Comparison of ENCODE assay signal across 8 cellular contexts in genomic region chr6:35687658-35688604, GRCh38. TPM values are rescaled to one million over a fixed set of nuclear protein-coding genes. Genes with fewer than 3 reads are reported as not detected.
A peak's percentile ranks its signal among the peaks of the same experiment; 100 is the strongest.
DNase-seq lines count a peak whose midpoint lies in the region; ATAC-seq and TF ChIP-seq lines count a peak whose summit lies in the region.

No MANE protein-coding gene starts in this region.

- H3K36me3 ChIP-seq in CD4-positive, CD25-positive, alpha-beta regulatory T cell (ENCODE audit: control insufficient read depth, insufficient read depth, low read length), result no peaks in the 10 kb centered on the region
- peaks cover 0 to 14% (median 11%) of the 10 kb centered on the region in 4 donors for H3K36me3 ChIP-seq in upper lobe of left lung

- peak in 1 of 4 donors; percentile 61 for TF ChIP-seq POLR2A in upper lobe of left lung (IDR thresholded peaks at IDR 0.05)

- peak overlapping the region; percentile 74 for H3K27ac ChIP-seq in CD4-positive, CD25-positive, alpha-beta regulatory T cell (ENCODE audit: insufficient read depth, low read length, poor library complexity, severe bottlenecking)
- H3K27ac ChIP-seq in upper lobe of left lung, result peak overlapping the region; percentile 96 to 100 (median 99)

- TF ChIP-seq CTCF in osteocyte (IDR thresholded peaks at IDR 0.05) (no peak), upper lobe of left lung (IDR thresholded peaks at IDR 0.05) (no peak)

- H3K27me3 Mint-ChIP-seq in CD4-positive, CD25-positive, alpha-beta regulatory T cell, result peaks cover 5% of the 10 kb centered on the region
- H3K27me3 Mint-ChIP-seq in osteocyte (ENCODE audit: unreplicated experiment), result no peaks in the 10 kb centered on the region

- H3K4me3 ChIP-seq in CD4-positive, CD25-positive, alpha-beta regulatory T cell (ENCODE audit: low read depth, low read length), result peak overlapping the region; percentile 97
- H3K4me3 ChIP-seq in upper lobe of left lung, result peak overlapping the region; percentile 65 to 82 (median 80)

- peaks cover 5 to 22% (median 11%) of the 10 kb centered on the region in 4 donors for H3K4me1 Mint-ChIP-seq in CD4-positive, CD25-positive, alpha-beta regulatory T cell
- peaks cover 28% of the 10 kb centered on the region for H3K4me1 Mint-ChIP-seq in osteocyte (ENCODE audit: unreplicated experiment)

- no peaks in the 10 kb centered on the region for H3K9me3 Mint-ChIP-seq in CD4-positive, CD25-positive, alpha-beta regulatory T cell
- no peaks in the 10 kb centered on the region for H3K9me3 Mint-ChIP-seq in osteocyte (ENCODE audit: unreplicated experiment)

- 1 to 9% methylated on average over 14 to 46 of the region's 100 CpGs for WGBS in upper lobe of left lung, 2 donors

- peak; percentile 42 to 78 (median 49) for DNase-seq in CD4-positive, CD25-positive, alpha-beta regulatory T cell
- DNase-seq in RKO (ENCODE audit: low spot score) (peak; percentile 78), Right ventricle myocardium inferior (ENCODE audit: missing footprints) (peak; percentile 88), osteocyte (ENCODE audit: extremely low spot score, unreplicated experiment) (no peak), upper lobe of left lung (peak; percentile 70 to 90)
- DNase-seq in activated naive CD4-positive, alpha-beta T cell (lab: John Stamatoyannopoulos, UW), result peak in 3 of 4 experiments; percentile 24 to 48 (median 27)

- H3K27ac Mint-ChIP-seq in CD4-positive, CD25-positive, alpha-beta regulatory T cell, result peak overlapping the region; percentile 79 to 91 (median 91)
- H3K27ac Mint-ChIP-seq in osteocyte (ENCODE audit: unreplicated experiment), result peak overlapping the region; percentile 93

- intact Hi-C loops in Right ventricle myocardium inferior (cut with DNase I), result loop anchor here (1.0 to 5.0 kb wide), 3 partner anchors 39 to 101 kb away; no protein-coding TSS in a partner anchor

- H3K4me3 Mint-ChIP-seq in CD4-positive, CD25-positive, alpha-beta regulatory T cell, result peak overlapping the region; percentile 93 to 100 (median 96)
- peak overlapping the region; percentile 95 for H3K4me3 Mint-ChIP-seq in osteocyte (ENCODE audit: unreplicated experiment)

- H3K4me1 ChIP-seq in CD4-positive, CD25-positive, alpha-beta regulatory T cell (ENCODE audit: control insufficient read depth, insufficient read depth, low read length, poor library complexity, severe bottlenecking), result peaks cover 19% of the 10 kb centered on the region
- H3K4me1 ChIP-seq in upper lobe of left lung, result peaks cover 36 to 49% (median 41%) of the 10 kb centered on the region in 4 donors

- ATAC-seq in CD4-positive, CD25-positive, alpha-beta regulatory T cell (ENCODE audit: low read depth in 2 of 2), result peak; percentile 47 to 50
- ATAC-seq in GM19395 (IDR thresholded peaks at IDR 0.05; ENCODE audit: unreplicated experiment) (peak; percentile 56), HG03457 (IDR thresholded peaks at IDR 0.05; ENCODE audit: unreplicated experiment) (peak; percentile 19), Right ventricle myocardium inferior (peak; percentile 10), upper lobe of left lung (ENCODE audit: low FRiP score in 2 of 2) (peak; percentile 43 to 60)

- TF ChIP-seq EP300 in upper lobe of left lung (IDR thresholded peaks at IDR 0.05), result no peak

- no peaks in the 10 kb centered on the region for H3K27me3 ChIP-seq in CD4-positive, CD25-positive, alpha-beta regulatory T cell (ENCODE audit: control insufficient read depth, insufficient read depth, low read length)
- H3K27me3 ChIP-seq in upper lobe of left lung, result no peaks in the 10 kb centered on the region

- H3K36me3 Mint-ChIP-seq in CD4-positive, CD25-positive, alpha-beta regulatory T cell, result no peaks in the 10 kb centered on the region
- H3K36me3 Mint-ChIP-seq in osteocyte (ENCODE audit: unreplicated experiment), result no peaks in the 10 kb centered on the region

- no peaks in the 10 kb centered on the region for H3K9me3 ChIP-seq in CD4-positive, CD25-positive, alpha-beta regulatory T cell (ENCODE audit: control insufficient read depth in 2 of 2, low read length in 2 of 2)
- H3K9me3 ChIP-seq in upper lobe of left lung, result no peaks in the 10 kb centered on the region

RNA-seq across cellular contexts. Expression of gene FKBP5, which starts 0.8 kb away (rescaled TPM):
- total RNA-seq in CD4-positive, CD25-positive, alpha-beta regulatory T cell, result 55.0 TPM
- 100 to 1,000 TPM in 2 of 4 donors, 10 to 100 TPM in 2; 27.5 to 157 (median 106) TPM for polyA plus RNA-seq in CD4-positive, CD25-positive, alpha-beta regulatory T cell
- total RNA-seq in Right ventricle myocardium inferior (101 TPM), osteocyte (108 and 112 TPM in 2 replicates), upper lobe of left lung (100 to 1,000 TPM; 112 to 203 (median 143) TPM)

RNA-seq across cellular contexts. Expression of gene ARMC12, which starts 48.9 kb away (rescaled TPM):
- total RNA-seq in CD4-positive, CD25-positive, alpha-beta regulatory T cell, result 0.57 TPM
- polyA plus RNA-seq in CD4-positive, CD25-positive, alpha-beta regulatory T cell, result not detected
- total RNA-seq in Right ventricle myocardium inferior (not detected), osteocyte (1.3 and 2.5 TPM in 2 replicates), upper lobe of left lung (1 to 10 TPM in 1 of 6 donors, under 1 TPM in 4, not detected in 1; 0.46 to 6.3 (median 0.74) TPM)
